In genomic region chr11:69134182-69134581, GRCh38 we compare ENCODE assay signal across 4 cellular contexts. TPM values are rescaled to one million over a fixed set of nuclear protein-coding genes. Genes with fewer than 3 reads are reported as not detected.
"Had no signal": no experiment of that assay in that cellular context is flagged by ENCODE, and none has a peak within 500 bp of the region (broad histone marks: within the 10 kb centered on the region; RNA-seq: fewer than 3 reads in every experiment).

No MANE protein-coding gene starts in this region.

RNA-seq across cellular contexts. Expression of gene SMIM38, which starts 21.6 kb away (rescaled TPM):
- total RNA-seq: glomerular endothelial cell, kidney epithelial cell, left ventricle myocardium superior, right lobe of liver had no signal
